Comparison of ENCODE assay signal across 20 cellular contexts in genomic region chr3:61943975-61944374, GRCh38.
DNase-seq lines count a peak whose midpoint lies in the region; ATAC-seq and TF ChIP-seq lines count a peak whose summit lies in the region.
"Had no signal": no experiment of that assay in that cellular context is flagged by ENCODE, and none has a peak within 500 bp of the region (broad histone marks: within the 10 kb centered on the region; RNA-seq: fewer than 3 reads in every experiment).

No MANE protein-coding gene starts in this region.

- H3K9me3 ChIP-seq in DND-41 (ENCODE audit: insufficient read depth, low read length, severe bottlenecking), result no peaks in the 10 kb centered on the region
- no peaks in the 10 kb centered on the region for H3K9me3 ChIP-seq in esophagus muscularis mucosa
- H3K9me3 ChIP-seq in CD8-positive, alpha-beta T cell (ENCODE audit: low read length), result no peaks in the 10 kb centered on the region
- H3K9me3 ChIP-seq: HAP-1 had no signal

- H3K36me3 ChIP-seq in DND-41 (ENCODE audit: insufficient read depth, low read length) (no peaks in the 10 kb centered on the region), esophagus muscularis mucosa (no peaks in the 10 kb centered on the region)
- no peaks in the 10 kb centered on the region for H3K36me3 ChIP-seq in CD8-positive, alpha-beta T cell (ENCODE audit: insufficient read depth, low read length)
- H3K36me3 ChIP-seq: BLaER1, HAP-1 had no signal

- H3K27me3 ChIP-seq in DND-41 (ENCODE audit: insufficient read depth, low read length, poor library complexity) (no peaks in the 10 kb centered on the region), esophagus muscularis mucosa (no peaks in the 10 kb centered on the region)
- H3K27me3 ChIP-seq in CD8-positive, alpha-beta T cell (ENCODE audit: insufficient read depth, low read length), result no peaks in the 10 kb centered on the region
- H3K27me3 ChIP-seq: BLaER1 had no signal

- peak overlapping the region; percentile 39 for H3K27ac Mint-ChIP-seq in neural crest cell (ENCODE audit: unreplicated experiment)
- no peak overlapping the region for H3K27ac Mint-ChIP-seq in CD8-positive, alpha-beta T cell
- H3K27ac Mint-ChIP-seq: B cell; CD4-positive, CD25-positive, alpha-beta regulatory T cell; CD8-positive, alpha-beta memory T cell; HFFc6 had no signal

- TF ChIP-seq EP300 in esophagus muscularis mucosa (IDR thresholded peaks at IDR 0.05), result no peak

- peaks cover 2% of the 10 kb centered on the region for H3K36me3 Mint-ChIP-seq in neural crest cell (ENCODE audit: low read depth)
- no peaks in the 10 kb centered on the region for H3K36me3 Mint-ChIP-seq in CD8-positive, alpha-beta T cell
- H3K36me3 Mint-ChIP-seq: CD4-positive, CD25-positive, alpha-beta regulatory T cell; CD8-positive, alpha-beta memory T cell had no signal

- H3K4me1 ChIP-seq in DND-41 (ENCODE audit: insufficient read depth, low read length) (peaks cover 14% of the 10 kb centered on the region), esophagus muscularis mucosa (peaks cover 14 to 30% (median 22%) of the 10 kb centered on the region in 4 donors)
- no peaks in the 10 kb centered on the region for H3K4me1 ChIP-seq in CD8-positive, alpha-beta T cell (ENCODE audit: insufficient read depth, low read length)
- H3K4me1 ChIP-seq: HAP-1 had no signal

- TF ChIP-seq CTCF in DND-41 (IDR thresholded peaks at IDR 0.05; ENCODE audit: borderline replicate concordance, extremely low read depth, low read length, poor library complexity, severe bottlenecking), result no peak
- no peak for TF ChIP-seq CTCF in esophagus muscularis mucosa (IDR thresholded peaks at IDR 0.05)
- no peak for TF ChIP-seq CTCF in neural crest cell (conservative IDR thresholded peaks at IDR 0.05)
- no peak for TF ChIP-seq CTCF in CD8-positive, alpha-beta T cell (IDR thresholded peaks at IDR 0.05)

- H3K27ac ChIP-seq in DND-41 (ENCODE audit: low read length) (no peak overlapping the region), esophagus muscularis mucosa (replicated peaks in 1 of 4) (no peak overlapping the region), substantia nigra (ENCODE audit: low read depth, low read length, poor library complexity, severe bottlenecking) (no peak overlapping the region)
- H3K27ac ChIP-seq in CD8-positive, alpha-beta T cell (ENCODE audit: low read depth, low read length), result no peak overlapping the region
- H3K27ac ChIP-seq: 22Rv1, BLaER1, C4-2B, GM23248 had no signal

- no peak overlapping the region for H3K4me3 Mint-ChIP-seq in neural crest cell
- H3K4me3 Mint-ChIP-seq in CD8-positive, alpha-beta T cell, result no peak overlapping the region
- H3K4me3 Mint-ChIP-seq: B cell; CD4-positive, CD25-positive, alpha-beta regulatory T cell; CD8-positive, alpha-beta memory T cell; HFFc6 had no signal

- WGBS in esophagus muscularis mucosa, result 99% methylated on average over 4 of the region's 4 CpGs

- H2AFZ ChIP-seq in DND-41 (ENCODE audit: low read depth, low read length), result no peak overlapping the region
- H2AFZ ChIP-seq: GM23248 had no signal

- peak; percentile 67 for ATAC-seq in DND-41 (ENCODE audit: insufficient read depth, low read depth)
- no peak for ATAC-seq in CD8-positive, alpha-beta T cell

- CTCF ChIA-PET in CD8-positive, alpha-beta T cell (lab: Charles Lee), result no interaction called here

- peaks cover 18% of the 10 kb centered on the region for H3K4me1 Mint-ChIP-seq in neural crest cell
- no peaks in the 10 kb centered on the region for H3K4me1 Mint-ChIP-seq in CD8-positive, alpha-beta T cell (ENCODE audit: low read depth)
- H3K4me1 Mint-ChIP-seq: B cell; CD4-positive, CD25-positive, alpha-beta regulatory T cell; CD8-positive, alpha-beta memory T cell had no signal

- intact Hi-C loops in esophagus muscularis mucosa (cut with DNase I), result no loop called here
- intact Hi-C loops in CD8-positive, alpha-beta T cell (cut with DNase I, micrococcal nuclease), result no loop called here

- H3K4me2 ChIP-seq in DND-41 (ENCODE audit: insufficient read depth, low read length), result no peak overlapping the region
- H3K4me2 ChIP-seq: BLaER1 had no signal

- no peaks in the 10 kb centered on the region for H3K79me2 ChIP-seq in DND-41 (ENCODE audit: insufficient read depth, low read length)

- H3K9me3 Mint-ChIP-seq in neural crest cell, result no peaks in the 10 kb centered on the region
- H3K9me3 Mint-ChIP-seq in CD8-positive, alpha-beta T cell, result peaks cover 4% of the 10 kb centered on the region
- H3K9me3 Mint-ChIP-seq: HFFc6 had no signal

- TF ChIP-seq POLR2A in esophagus muscularis mucosa (IDR thresholded peaks at IDR 0.05; ENCODE audit: low read depth), result no peak

- DNase-seq in DND-41 (peak; percentile 7), esophagus muscularis mucosa (ENCODE audit: extremely low spot score) (peak; percentile 21), neural crest cell (ENCODE audit: low read depth, low spot score) (no peak), NCI-H2029 treated with DMSO at 0.1 percent for 48 hours (lab: John Stamatoyannopoulos, UW) (no peak), substantia nigra (lab: John Stamatoyannopoulos, UW) (no peak)
- peak; percentile 5 for DNase-seq in Jurkat, Clone E6-1 (ENCODE audit: low read depth, low spot score)
- DNase-seq in CD8-positive, alpha-beta T cell, result no peak
- DNase-seq in activated CD4-positive, CD25-positive, alpha-beta regulatory T cell (lab: John Stamatoyannopoulos, UW), result no peak
- DNase-seq: CD4-positive, CD25-positive, alpha-beta regulatory T cell; CD8-positive, alpha-beta memory T cell; DMS 273 treated with DMSO at 0.1 percent for 48 hours; DMS79; GF-D8; GM23248; HFFc6 had no signal

- H3K9ac ChIP-seq in DND-41 (ENCODE audit: low read depth, low read length), result no peak overlapping the region
- H3K9ac ChIP-seq: BLaER1, GM23248 had no signal

- POLR2A ChIA-PET in CD8-positive, alpha-beta T cell (lab: Charles Lee), result no interaction called here

- no peaks in the 10 kb centered on the region for H4K20me1 ChIP-seq in DND-41 (ENCODE audit: insufficient read depth, low read length)
- H4K20me1 ChIP-seq: BLaER1 had no signal

- H3K4me3 ChIP-seq in DND-41 (ENCODE audit: low read depth in 1 of 2, low read length in 2 of 2), result no peak overlapping the region
- no peak overlapping the region for H3K4me3 ChIP-seq in Jurkat, Clone E6-1 (ENCODE audit: low read length)
- H3K4me3 ChIP-seq in esophagus muscularis mucosa, result no peak overlapping the region
- H3K4me3 ChIP-seq in CD8-positive, alpha-beta T cell (ENCODE audit: low read depth, low read length), result no peak overlapping the region
- H3K4me3 ChIP-seq: BLaER1, GM23248, HAP-1 had no signal

- no peaks in the 10 kb centered on the region for H3K27me3 Mint-ChIP-seq in neural crest cell (ENCODE audit: low read depth)
- no peaks in the 10 kb centered on the region for H3K27me3 Mint-ChIP-seq in CD8-positive, alpha-beta T cell (ENCODE audit: low read depth)
- H3K27me3 Mint-ChIP-seq: B cell; CD4-positive, CD25-positive, alpha-beta regulatory T cell had no signal

Comparison
In these comparisons a context has a peak if more than half of its experiments do, and no peak if none do; other contexts are left out.
1. DNase-seq: peak in DND-41 (single experiment), Jurkat, Clone E6-1 (single experiment) and esophagus muscularis mucosa (single experiment); none in neural crest cell (single experiment), NCI-H2029 treated with DMSO at 0.1 percent for 48 hours (single experiment), CD8-positive, alpha-beta T cell (0 of 7), substantia nigra (0 of 49) and activated CD4-positive, CD25-positive, alpha-beta regulatory T cell (0 of 4).